Comparison of ENCODE assay signal across 8 cellular contexts in genomic region chr17:2711608-2712299, GRCh38. TPM values are rescaled to one million over a fixed set of nuclear protein-coding genes. Genes with fewer than 3 reads are reported as not detected.
DNase-seq lines count a peak whose midpoint lies in the region; ATAC-seq and TF ChIP-seq lines count a peak whose summit lies in the region.

A gene with protein sequence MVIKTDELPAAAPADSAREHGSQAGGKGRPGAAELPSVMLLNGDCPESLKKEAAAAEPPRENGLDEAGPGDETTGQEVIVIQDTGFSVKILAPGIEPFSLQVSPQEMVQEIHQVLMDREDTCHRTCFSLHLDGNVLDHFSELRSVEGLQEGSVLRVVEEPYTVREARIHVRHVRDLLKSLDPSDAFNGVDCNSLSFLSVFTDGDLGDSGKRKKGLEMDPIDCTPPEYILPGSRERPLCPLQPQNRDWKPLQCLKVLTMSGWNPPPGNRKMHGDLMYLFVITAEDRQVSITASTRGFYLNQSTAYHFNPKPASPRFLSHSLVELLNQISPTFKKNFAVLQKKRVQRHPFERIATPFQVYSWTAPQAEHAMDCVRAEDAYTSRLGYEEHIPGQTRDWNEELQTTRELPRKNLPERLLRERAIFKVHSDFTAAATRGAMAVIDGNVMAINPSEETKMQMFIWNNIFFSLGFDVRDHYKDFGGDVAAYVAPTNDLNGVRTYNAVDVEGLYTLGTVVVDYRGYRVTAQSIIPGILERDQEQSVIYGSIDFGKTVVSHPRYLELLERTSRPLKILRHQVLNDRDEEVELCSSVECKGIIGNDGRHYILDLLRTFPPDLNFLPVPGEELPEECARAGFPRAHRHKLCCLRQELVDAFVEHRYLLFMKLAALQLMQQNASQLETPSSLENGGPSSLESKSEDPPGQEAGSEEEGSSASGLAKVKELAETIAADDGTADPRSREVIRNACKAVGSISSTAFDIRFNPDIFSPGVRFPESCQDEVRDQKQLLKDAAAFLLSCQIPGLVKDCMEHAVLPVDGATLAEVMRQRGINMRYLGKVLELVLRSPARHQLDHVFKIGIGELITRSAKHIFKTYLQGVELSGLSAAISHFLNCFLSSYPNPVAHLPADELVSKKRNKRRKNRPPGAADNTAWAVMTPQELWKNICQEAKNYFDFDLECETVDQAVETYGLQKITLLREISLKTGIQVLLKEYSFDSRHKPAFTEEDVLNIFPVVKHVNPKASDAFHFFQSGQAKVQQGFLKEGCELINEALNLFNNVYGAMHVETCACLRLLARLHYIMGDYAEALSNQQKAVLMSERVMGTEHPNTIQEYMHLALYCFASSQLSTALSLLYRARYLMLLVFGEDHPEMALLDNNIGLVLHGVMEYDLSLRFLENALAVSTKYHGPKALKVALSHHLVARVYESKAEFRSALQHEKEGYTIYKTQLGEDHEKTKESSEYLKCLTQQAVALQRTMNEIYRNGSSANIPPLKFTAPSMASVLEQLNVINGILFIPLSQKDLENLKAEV (N-terminal part only) (minus strand): TSS chr17:2711764. CDS start chr17:2711661, 103 bp downstream.

- ATAC-seq in GM19035 (IDR thresholded peaks at IDR 0.05; ENCODE audit: unreplicated experiment) (peak; percentile 76), HG03342 (IDR thresholded peaks at IDR 0.05; ENCODE audit: unreplicated experiment) (peak; percentile 65)

- H3K9me3 Mint-ChIP-seq in chondrocyte (ENCODE audit: low read depth), result no peaks in the 10 kb centered on the region

- TF ChIP-seq CTCF in chondrocyte (IDR thresholded peaks at IDR 0.05), result no peak

- peaks cover 38% of the 10 kb centered on the region for H3K4me1 Mint-ChIP-seq in chondrocyte (ENCODE audit: low read depth)

- peak within 1 kb of the TSS; percentile 82 for H3K4me3 Mint-ChIP-seq in chondrocyte (ENCODE audit: unreplicated experiment)

- DNase-seq in AML-193 (lab: John Stamatoyannopoulos, UW) (peak; percentile 48 to 54), NCI-H510A treated with DMSO at 0.1 percent for 48 hours (lab: John Stamatoyannopoulos, UW) (peak; percentile 61), chondrocyte (ENCODE audit: low spot score) (no peak), kidney glomerular epithelial cell (lab: John Stamatoyannopoulos, UW) (peak; percentile 89)
- DNase-seq in activated CD4-positive, alpha-beta T cell treated with anti-CD3 and anti-CD28 coated beads for 24 hours (ENCODE audit: low read depth in 2 of 2), result peak; percentile 96 to 97
- peak; percentile 93 to 96 for DNase-seq in stimulated activated CD4-positive, alpha-beta T cell treated with anti-CD3 and anti-CD28 coated beads, Interleukin-15, amount 100 ng/mL, for 48 hours (ENCODE audit: low read depth in 2 of 2)

- no peaks in the 10 kb centered on the region for H3K36me3 Mint-ChIP-seq in chondrocyte (ENCODE audit: low read depth)

- H3K27me3 Mint-ChIP-seq in chondrocyte (ENCODE audit: low read depth), result no peaks in the 10 kb centered on the region

- peak within 1 kb of the TSS; percentile 83 for H3K27ac Mint-ChIP-seq in chondrocyte (ENCODE audit: unreplicated experiment)

RNA-seq across cellular contexts. Expression of the gene that starts here (rescaled TPM):
- 30.8 to 36.6 TPM (median 36.0 TPM) in 3 replicates for total RNA-seq in chondrocyte
